7 cellular contexts compared by ENCODE assay signal in the genomic region with DNA sequence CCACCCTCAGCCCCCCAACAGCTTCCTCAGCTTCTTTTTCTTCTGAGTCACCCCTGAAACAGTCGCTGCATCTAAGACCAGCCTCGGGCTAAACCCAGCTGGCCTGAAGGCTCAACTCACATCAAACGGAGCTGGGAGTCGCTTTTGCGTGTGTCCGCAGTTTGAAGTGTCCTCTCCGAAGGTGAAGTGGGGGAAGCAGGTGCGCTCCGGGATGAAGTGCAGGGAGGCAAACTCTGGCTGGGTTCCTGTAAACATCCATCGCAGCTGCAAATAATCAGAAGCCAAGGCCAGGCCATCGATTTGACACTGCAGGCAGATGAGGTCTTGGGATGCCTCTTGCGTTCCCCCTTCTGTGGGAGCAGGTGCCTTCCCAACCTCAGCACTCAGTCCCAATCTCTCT. TPM values are rescaled to one million over a fixed set of nuclear protein-coding genes. Genes with fewer than 3 reads are reported as not detected.
DNase-seq lines count a peak whose midpoint lies in the region; ATAC-seq and TF ChIP-seq lines count a peak whose summit lies in the region.
"Not testable (repeated sequence)": the region's sequence is repeated elsewhere in the genome, so short reads cannot be mapped to it uniquely, and the experiment has no call there.

No MANE protein-coding gene starts in this region.

- not testable (repeated sequence) for H3K9me3 ChIP-seq in T-helper 17 cell (ENCODE audit: control insufficient read depth, low read length, poor library complexity, severe bottlenecking); left lung; psoas muscle

- not testable (repeated sequence) for TF ChIP-seq CTCF in left lung (IDR thresholded peaks at IDR 0.05); psoas muscle (IDR thresholded peaks at IDR 0.05)

- not testable (repeated sequence) for H3K36me3 Mint-ChIP-seq in T-helper 17 cell (ENCODE audit: low read depth)

- DNase-seq in DMS153 treated with DMSO at 0.1 percent for 48 hours (lab: John Stamatoyannopoulos, UW; ENCODE audit: unreplicated experiment) (peak; percentile 37), NCI-H1105 (lab: John Stamatoyannopoulos, UW) (peak; percentile 72), NCI-H2107 (lab: John Stamatoyannopoulos, UW) (peak; percentile 24), NCI-H510A treated with DMSO at 0.1 percent for 48 hours (lab: John Stamatoyannopoulos, UW) (peak; percentile 72)
- not testable (repeated sequence) for DNase-seq in T-helper 17 cell, left lung, psoas muscle

- H3K36me3 ChIP-seq in left lung (peaks cover 5 to 57% of the 10 kb centered on the region in 2 donors), psoas muscle (ENCODE audit: insufficient read depth in 1 of 2, low read depth in 1 of 2) (peaks cover 0 to 60% of the 10 kb centered on the region in 2 donors)

- peak overlapping the region in 1 of 2 donors; percentile 55 for H3K27ac ChIP-seq in left lung
- peak overlapping the region; percentile 10 for H3K27ac ChIP-seq in psoas muscle

- 68 to 76% (median 73%) methylated on average over 12 of the region's 12 CpGs for WGBS in psoas muscle, 3 donors

- intact Hi-C loops in left lung (cut with DNase I); psoas muscle (cut with DNase I): not testable (repeated sequence)

- peak overlapping the region; percentile 34 for H3K27ac Mint-ChIP-seq in T-helper 17 cell

- not testable (repeated sequence) for H3K27me3 Mint-ChIP-seq in T-helper 17 cell

- not testable (repeated sequence) for H3K27me3 ChIP-seq in left lung; psoas muscle (ENCODE audit: insufficient read depth in 3 of 3, low read length in 2 of 3)

- H3K4me1 Mint-ChIP-seq in T-helper 17 cell, result peaks cover 11% of the 10 kb centered on the region

- not testable (repeated sequence) for H3K4me3 ChIP-seq in left lung, psoas muscle

- H3K4me1 ChIP-seq in left lung (peaks cover 9 to 48% of the 10 kb centered on the region in 2 donors), psoas muscle (peaks cover 46% of the 10 kb centered on the region)

- not testable (repeated sequence) for ATAC-seq in T-helper 17 cell, psoas muscle
- ATAC-seq in left lung, result peak; percentile 75

- not testable (repeated sequence) for H3K4me3 Mint-ChIP-seq in T-helper 17 cell

RNA-seq across cellular contexts. Expression of gene DEXI, which starts 13.2 kb away (rescaled TPM):
- total RNA-seq in T-helper 17 cell, result 10 to 100 TPM; 14.2 to 15.1 TPM
- total RNA-seq in left lung, result 10 to 100 TPM; 30.2 to 35.8 TPM
- total RNA-seq in psoas muscle, result 10 to 100 TPM; 71.9 to 95.1 (median 83.1) TPM
- polyA plus RNA-seq in psoas muscle, result 100 to 1,000 TPM in 2 of 3 donors, 10 to 100 TPM in 1; 98.9 to 122 (median 104) TPM

RNA-seq across cellular contexts. Expression of gene CLEC16A, which starts 15.3 kb away (rescaled TPM):
- 10 to 100 TPM; 31.1 to 32.0 TPM for total RNA-seq in T-helper 17 cell
- 10 to 100 TPM; 35.6 to 38.6 TPM for total RNA-seq in left lung
- 10 to 100 TPM; 18.3 to 24.5 (median 22.4) TPM for total RNA-seq in psoas muscle
- polyA plus RNA-seq in psoas muscle, result 10 to 100 TPM; 13.1 to 28.1 (median 15.3) TPM

RNA-seq across cellular contexts. Expression of gene CIITA, which starts 52.1 kb away (rescaled TPM):
- total RNA-seq in T-helper 17 cell, result 10 to 100 TPM in 1 of 2 donors, 1 to 10 TPM in 1; 9.7 to 25.3 TPM
- total RNA-seq in left lung, result 10 to 100 TPM; 38.1 to 49.0 TPM
- total RNA-seq in psoas muscle, result 10 to 100 TPM in 1 of 4 donors, 1 to 10 TPM in 3; 2.9 to 13.8 (median 5.2) TPM
- 10 to 100 TPM in 1 of 3 donors, 1 to 10 TPM in 2; 2.3 to 15.3 (median 4.1) TPM for polyA plus RNA-seq in psoas muscle
